32 cellular contexts compared by ENCODE assay signal in the genomic region with DNA sequence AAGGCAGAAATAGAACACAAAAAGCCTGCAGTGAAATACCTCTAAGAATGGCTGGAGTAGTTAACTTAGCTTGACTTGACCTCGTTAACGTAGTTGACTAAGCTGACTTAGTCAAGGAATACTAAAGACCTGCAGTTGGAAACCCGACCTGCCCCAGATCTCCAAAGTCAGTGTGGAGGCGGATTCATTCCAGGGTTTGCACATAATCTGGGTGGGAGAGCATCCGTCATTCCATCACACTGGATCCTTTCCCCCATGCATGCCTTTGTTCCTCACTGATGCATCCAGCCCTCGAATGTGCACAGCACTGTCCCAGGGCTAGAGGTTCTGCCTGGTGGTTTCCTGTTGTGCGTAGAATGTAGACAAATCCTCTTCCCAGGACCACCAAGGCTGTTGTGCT.
"Had no signal": no experiment of that assay in that cellular context is flagged by ENCODE, and none has a peak within 500 bp of the region (broad histone marks: within the 10 kb centered on the region; RNA-seq: fewer than 3 reads in every experiment).

No MANE protein-coding gene starts in this region.

- H3K36me3 ChIP-seq: brain microvascular endothelial cell had no signal

- DNase-seq: activated B cell treated with CpG ODN at 0.5 μM for 24 hours; activated CD4-positive, alpha-beta T cell treated with anti-CD3 and anti-CD28 coated beads for 4 hours; activated CD4-positive, alpha-beta T cell treated with anti-CD3 and anti-CD28 coated beads, Interleukin-2, amount 50 U/mL, for 4 hours; activated CD4-positive, CD25-positive, alpha-beta regulatory T cell treated with anti-CD3 and anti-CD28 coated beads, Interleukin-2, amount 50 U/mL, for 72 hours; activated CD8-positive, alpha-beta T cell treated with anti-CD3 and anti-CD28 coated beads for 36 hours; activated effector memory CD4-positive, alpha-beta T cell treated with anti-CD3 and anti-CD28 coated beads, Interleukin-2, amount 50 U/mL, for 16 hours; activated naive CD4-positive, alpha-beta T cell; activated naive CD4-positive, alpha-beta T cell treated with anti-CD3 and anti-CD28 coated beads, Interleukin-2, amount 50 U/mL, for 16 hours; activated naive CD8-positive, alpha-beta T cell treated with anti-CD3 and anti-CD28 coated beads for 36 hours; activated T-cell treated with anti-CD3 and anti-CD28 coated beads, Interleukin-2, amount 50 U/mL, for 1 hour; activated T-cell treated with anti-CD3 and anti-CD28 coated beads, Interleukin-2, amount 50 U/mL, for 72 hours; amniotic stem cell; aorta; brain microvascular endothelial cell; central memory CD4-positive, alpha-beta T cell; NCI-H1105; NCI-H1417 treated with DMSO at 0.1 percent for 48 hours; NCI-H187 treated with DMSO at 0.1 percent for 48 hours; NCI-H2081; NCI-H2171 treated with DMSO at 0.1 percent for 48 hours; NCI-H2227 treated with DMSO at 0.1 percent for 48 hours; NCI-H446; NCI-H510A treated with DMSO at 0.1 percent for 48 hours; NCI-H526 treated with DMSO at 0.1 percent for 48 hours; NCI-H774; SW 1271; T-helper 1 cell; T-helper 2 cell; T-helper 9 cell had no signal

- H3K27ac ChIP-seq: brain microvascular endothelial cell, VCaP had no signal

- ATAC-seq: activated CD8-positive, alpha-beta T cell treated with anti-CD3 and anti-CD28 coated beads for 36 hours; activated T-cell treated with anti-CD3 and anti-CD28 coated beads, Interleukin-2, amount 50 U/mL, for 72 hours; activated T-helper 17 cell treated with anti-CD3 and anti-CD28 coated beads, Interleukin-2, amount 50 U/mL, for 72 hours; Panc1 had no signal
